Comparison of ENCODE assay signal across 1 cellular context in genomic region chr16:1791256-1791942, GRCh38.
TF ChIP-seq lines count a peak whose summit lies in the region.

No MANE protein-coding gene starts in this region.

TF ChIP-seq in WTC11, 78 proteins besides CTCF, POLR2A, EP300 and RAD21 (continued from another document):
- TF ChIP-seq NFYB (CRISPR knock-in tag; conservative IDR thresholded peaks at IDR 0.05; ENCODE audit: low read depth) = no peak
- TF ChIP-seq, protein P1, sequence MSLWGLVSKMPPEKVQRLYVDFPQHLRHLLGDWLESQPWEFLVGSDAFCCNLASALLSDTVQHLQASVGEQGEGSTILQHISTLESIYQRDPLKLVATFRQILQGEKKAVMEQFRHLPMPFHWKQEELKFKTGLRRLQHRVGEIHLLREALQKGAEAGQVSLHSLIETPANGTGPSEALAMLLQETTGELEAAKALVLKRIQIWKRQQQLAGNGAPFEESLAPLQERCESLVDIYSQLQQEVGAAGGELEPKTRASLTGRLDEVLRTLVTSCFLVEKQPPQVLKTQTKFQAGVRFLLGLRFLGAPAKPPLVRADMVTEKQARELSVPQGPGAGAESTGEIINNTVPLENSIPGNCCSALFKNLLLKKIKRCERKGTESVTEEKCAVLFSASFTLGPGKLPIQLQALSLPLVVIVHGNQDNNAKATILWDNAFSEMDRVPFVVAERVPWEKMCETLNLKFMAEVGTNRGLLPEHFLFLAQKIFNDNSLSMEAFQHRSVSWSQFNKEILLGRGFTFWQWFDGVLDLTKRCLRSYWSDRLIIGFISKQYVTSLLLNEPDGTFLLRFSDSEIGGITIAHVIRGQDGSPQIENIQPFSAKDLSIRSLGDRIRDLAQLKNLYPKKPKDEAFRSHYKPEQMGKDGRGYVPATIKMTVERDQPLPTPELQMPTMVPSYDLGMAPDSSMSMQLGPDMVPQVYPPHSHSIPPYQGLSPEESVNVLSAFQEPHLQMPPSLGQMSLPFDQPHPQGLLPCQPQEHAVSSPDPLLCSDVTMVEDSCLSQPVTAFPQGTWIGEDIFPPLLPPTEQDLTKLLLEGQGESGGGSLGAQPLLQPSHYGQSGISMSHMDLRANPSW (CRISPR knock-in tag; conservative IDR thresholded peaks at IDR 0.05; ENCODE audit: low read depth) = no peak
- TF ChIP-seq TP53 (CRISPR knock-in tag; IDR thresholded peaks at IDR 0.05) = no peak
- no peak for TF ChIP-seq ZNF138 (CRISPR knock-in tag; conservative IDR thresholded peaks at IDR 0.05)
- no peak for TF ChIP-seq FOXP1 (CRISPR knock-in tag; IDR thresholded peaks at IDR 0.05; ENCODE audit: borderline replicate concordance)
- TF ChIP-seq EMX1 (CRISPR knock-in tag; IDR thresholded peaks at IDR 0.05) = no peak
- no peak for TF ChIP-seq ZNF512 (CRISPR knock-in tag; IDR thresholded peaks at IDR 0.05; ENCODE audit: borderline replicate concordance)
- TF ChIP-seq FOXK1 (CRISPR knock-in tag; IDR thresholded peaks at IDR 0.05) = no peak
- no peak for TF ChIP-seq CDX4 (CRISPR knock-in tag; IDR thresholded peaks at IDR 0.05; ENCODE audit: borderline replicate concordance)
- no peak for TF ChIP-seq PRRX2 (CRISPR knock-in tag; IDR thresholded peaks at IDR 0.05)
- TF ChIP-seq TEAD4 (CRISPR knock-in tag; IDR thresholded peaks at IDR 0.05) = no peak
- no peak for TF ChIP-seq CREB1 (CRISPR knock-in tag; IDR thresholded peaks at IDR 0.05)
- TF ChIP-seq NFATC4 (CRISPR knock-in tag; IDR thresholded peaks at IDR 0.05) = no peak
- no peak for TF ChIP-seq GABPB1 (CRISPR knock-in tag; IDR thresholded peaks at IDR 0.05)
